In genomic region chr19:29724102-29724641, GRCh38 we compare ENCODE assay signal across 1 cellular context.
TF ChIP-seq lines count a peak whose summit lies in the region.

No MANE protein-coding gene starts in this region.

TF ChIP-seq in WTC11, 78 proteins besides CTCF, POLR2A, EP300 and RAD21 (continued from another document and continues in another):
- no peak for TF ChIP-seq STAT6 (CRISPR knock-in tag; conservative IDR thresholded peaks at IDR 0.05; ENCODE audit: low read depth)
- 0 out of 2 replicates have a peak, but pooled peaks have one; percentile 44 for TF ChIP-seq ZNF232 (CRISPR knock-in tag; IDR thresholded peaks at IDR 0.05)
- TF ChIP-seq IRF2 (CRISPR knock-in tag; IDR thresholded peaks at IDR 0.05; ENCODE audit: borderline replicate concordance, low read depth), result no peak
- no peak for TF ChIP-seq SOX15 (CRISPR knock-in tag; IDR thresholded peaks at IDR 0.05)
- no peak for TF ChIP-seq ZSCAN18 (CRISPR knock-in tag; IDR thresholded peaks at IDR 0.05)
- TF ChIP-seq USF1 (CRISPR knock-in tag; IDR thresholded peaks at IDR 0.05), result peak; percentile 56; the same call in 1 of the 2 replicates
- TF ChIP-seq FOXK1 (CRISPR knock-in tag; IDR thresholded peaks at IDR 0.05), result peak; percentile 63; the same call in 1 of the 2 replicates
- no peak for TF ChIP-seq EMX1 (CRISPR knock-in tag; IDR thresholded peaks at IDR 0.05)
- TF ChIP-seq IRF1 (CRISPR knock-in tag; IDR thresholded peaks at IDR 0.05), result 0 out of 2 replicates have a peak, but pooled peaks have one; percentile 68
- no peak for TF ChIP-seq TCF7 (CRISPR knock-in tag; IDR thresholded peaks at IDR 0.05; ENCODE audit: low read depth)
- peak; percentile 67; the same call in 1 of the 2 replicates for TF ChIP-seq ETV6 (CRISPR knock-in tag; IDR thresholded peaks at IDR 0.05)
- no peak for TF ChIP-seq ZMAT4 (CRISPR knock-in tag; IDR thresholded peaks at IDR 0.05)
- TF ChIP-seq CDX4 (CRISPR knock-in tag; IDR thresholded peaks at IDR 0.05; ENCODE audit: borderline replicate concordance), result no peak
- TF ChIP-seq NR2C2 (CRISPR knock-in tag; IDR thresholded peaks at IDR 0.05), result no peak
- TF ChIP-seq AR (CRISPR knock-in tag; IDR thresholded peaks at IDR 0.05), result no peak
- no peak for TF ChIP-seq ZNF396 (CRISPR knock-in tag; IDR thresholded peaks at IDR 0.05; ENCODE audit: borderline replicate concordance)
- no peak for TF ChIP-seq ZNF423 (CRISPR knock-in tag; IDR thresholded peaks at IDR 0.05)
- peak; percentile 60; the same call in 1 of the 2 replicates for TF ChIP-seq ZBTB43 (CRISPR knock-in tag; IDR thresholded peaks at IDR 0.05)
- TF ChIP-seq RELA (CRISPR knock-in tag; IDR thresholded peaks at IDR 0.05; ENCODE audit: borderline replicate concordance), result no peak
- TF ChIP-seq E2F4 (CRISPR knock-in tag; IDR thresholded peaks at IDR 0.05; ENCODE audit: borderline replicate concordance, low read depth), result no peak
- TF ChIP-seq NR1H2 (CRISPR knock-in tag; IDR thresholded peaks at IDR 0.05), result no peak
- no peak; the same call in 1 of the 2 replicates for TF ChIP-seq ZNF138 (CRISPR knock-in tag; conservative IDR thresholded peaks at IDR 0.05)
- TF ChIP-seq PRRX2 (CRISPR knock-in tag; IDR thresholded peaks at IDR 0.05), result no peak
- TF ChIP-seq ELF4 (CRISPR knock-in tag; IDR thresholded peaks at IDR 0.05; ENCODE audit: low read depth), result no peak
- peak; percentile 95 for TF ChIP-seq MAX (CRISPR knock-in tag; IDR thresholded peaks at IDR 0.05)
- TF ChIP-seq AFF4 (CRISPR knock-in tag; IDR thresholded peaks at IDR 0.05; ENCODE audit: borderline replicate concordance), result no peak
- TF ChIP-seq FOXP1 (CRISPR knock-in tag; IDR thresholded peaks at IDR 0.05; ENCODE audit: borderline replicate concordance), result peak; percentile 86
- no peak for TF ChIP-seq CREM (CRISPR knock-in tag; IDR thresholded peaks at IDR 0.05)
- no peak for TF ChIP-seq SMAD4 (CRISPR knock-in tag; IDR thresholded peaks at IDR 0.05)
- no peak for TF ChIP-seq ATF6 (CRISPR knock-in tag; IDR thresholded peaks at IDR 0.05)
- TF ChIP-seq GTF2I (CRISPR knock-in tag; conservative IDR thresholded peaks at IDR 0.05), result no peak
- TF ChIP-seq NFATC4 (CRISPR knock-in tag; IDR thresholded peaks at IDR 0.05), result no peak
- peak; percentile 56; the same call in 1 of the 2 replicates for TF ChIP-seq NFE2L1 (CRISPR knock-in tag; IDR thresholded peaks at IDR 0.05)
- peak; percentile 90; the same call in 1 of the 2 replicates for TF ChIP-seq FOXP4 (CRISPR knock-in tag; IDR thresholded peaks at IDR 0.05)
- no peak for TF ChIP-seq ESRRA (CRISPR knock-in tag; IDR thresholded peaks at IDR 0.05; ENCODE audit: borderline replicate concordance)
- no peak for TF ChIP-seq ZNF263 (CRISPR knock-in tag; IDR thresholded peaks at IDR 0.05; ENCODE audit: low read depth)
- peak; percentile 42; the same call in 1 of the 2 replicates for TF ChIP-seq SP1 (CRISPR knock-in tag; conservative IDR thresholded peaks at IDR 0.05)
- peak; percentile 50; the same call in 1 of the 2 replicates for TF ChIP-seq TP53 (CRISPR knock-in tag; IDR thresholded peaks at IDR 0.05)
- TF ChIP-seq ZBTB21 (CRISPR knock-in tag; IDR thresholded peaks at IDR 0.05; ENCODE audit: borderline replicate concordance), result peak; percentile 63; the same call in 1 of the 2 replicates
